8 cellular contexts compared by ENCODE assay signal in genomic region chr5:134464988-134465855, GRCh38. TPM values are rescaled to one million over a fixed set of nuclear protein-coding genes. Genes with fewer than 3 reads are reported as not detected.
A peak's percentile ranks its signal among the peaks of the same experiment; 100 is the strongest.
DNase-seq lines count a peak whose midpoint lies in the region; ATAC-seq and TF ChIP-seq lines count a peak whose summit lies in the region.

No MANE protein-coding gene starts in this region.

- peak overlapping the region; percentile 30 for H3K4me3 ChIP-seq in HL-60 (replicated peaks; ENCODE audit: insufficient read depth, low read length)
- peak overlapping the region; percentile 71 for H3K4me3 ChIP-seq in coronary artery
- H3K4me3 ChIP-seq in brain microvascular endothelial cell (ENCODE audit: low read depth, low read length), result no peak overlapping the region

- ATAC-seq in activated CD4-positive, alpha-beta T cell treated with anti-CD3 and anti-CD28 coated beads for 36 hours, result peak; percentile 25

- POLR2A ChIA-PET in activated CD4-positive, alpha-beta T cell treated with anti-CD3 and anti-CD28 coated beads for 36 hours (lab: Charles Lee), result interaction anchor here (0.8 to 1.4 kb wide), 4 partner anchors 47 to 144 kb away, joined by 3 to 4 read pairs (median 3); no protein-coding TSS in a partner anchor

- TF ChIP-seq CTCF in HL-60 (IDR thresholded peaks at IDR 0.05; ENCODE audit: insufficient read depth, low read length) (no peak), coronary artery (IDR thresholded peaks at IDR 0.05) (no peak), osteocyte (IDR thresholded peaks at IDR 0.05) (no peak), brain microvascular endothelial cell (IDR thresholded peaks at IDR 0.05; ENCODE audit: low read depth, low read length, missing control alignments) (no peak)

- intact Hi-C loops in activated CD4-positive, alpha-beta T cell treated with anti-CD3 and anti-CD28 coated beads for 36 hours (cut with DNase I, micrococcal nuclease), result loop anchor here in 1 of 2 experiments (5.0 kb wide), 1 partner anchor 47 kb away; no protein-coding TSS in a partner anchor

- H3K36me3 ChIP-seq in brain microvascular endothelial cell (replicated peaks), result no peaks in the 10 kb centered on the region

- H3K27me3 Mint-ChIP-seq in activated CD4-positive, alpha-beta T cell treated with anti-CD3 and anti-CD28 coated beads for 36 hours, result no peaks in the 10 kb centered on the region
- H3K27me3 Mint-ChIP-seq in osteocyte (ENCODE audit: unreplicated experiment), result no peaks in the 10 kb centered on the region

- H3K27me3 ChIP-seq in HL-60 (ENCODE audit: insufficient read depth, poor library complexity, severe bottlenecking) (no peaks in the 10 kb centered on the region), brain microvascular endothelial cell (replicated peaks) (no peaks in the 10 kb centered on the region)

- H3K4me1 Mint-ChIP-seq in activated CD4-positive, alpha-beta T cell treated with anti-CD3 and anti-CD28 coated beads for 36 hours, result peaks cover 14% of the 10 kb centered on the region
- peaks cover 27% of the 10 kb centered on the region for H3K4me1 Mint-ChIP-seq in osteocyte (ENCODE audit: unreplicated experiment)

- peak overlapping the region; percentile 86 for H3K27ac ChIP-seq in HL-60 (replicated peaks)
- H3K27ac ChIP-seq in coronary artery, result peak overlapping the region; percentile 76 to 95
- H3K27ac ChIP-seq in brain microvascular endothelial cell, result no peak overlapping the region

- no peaks in the 10 kb centered on the region for H3K36me3 Mint-ChIP-seq in activated CD4-positive, alpha-beta T cell treated with anti-CD3 and anti-CD28 coated beads for 36 hours (ENCODE audit: low read depth)
- no peaks in the 10 kb centered on the region for H3K36me3 Mint-ChIP-seq in osteocyte (ENCODE audit: unreplicated experiment)

- peak overlapping the region; percentile 74 for H3K4me3 Mint-ChIP-seq in activated CD4-positive, alpha-beta T cell treated with anti-CD3 and anti-CD28 coated beads for 36 hours
- H3K4me3 Mint-ChIP-seq in osteocyte (ENCODE audit: unreplicated experiment), result no peak overlapping the region

- no peak for DNase-seq in activated CD4-positive, alpha-beta T cell treated with anti-CD3 and anti-CD28 coated beads for 36 hours
- no peak for DNase-seq in activated CD4-positive, alpha-beta T cell treated with anti-CD3 and anti-CD28 coated beads for 1 hour
- DNase-seq in HL-60 (ENCODE audit: low read depth in 1 of 2, low spot score in 1 of 2) (no peak), coronary artery (ENCODE audit: low spot score) (no peak), osteocyte (ENCODE audit: extremely low spot score, unreplicated experiment) (no peak), Kasumi-1 (lab: John Stamatoyannopoulos, UW) (no peak), NCI-H82 treated with DMSO at 0.1 percent for 48 hours (lab: John Stamatoyannopoulos, UW; ENCODE audit: unreplicated experiment) (no peak), brain microvascular endothelial cell (no peak)

- no peaks in the 10 kb centered on the region for H3K9me3 Mint-ChIP-seq in activated CD4-positive, alpha-beta T cell treated with anti-CD3 and anti-CD28 coated beads for 36 hours (ENCODE audit: low read depth)
- H3K9me3 Mint-ChIP-seq in osteocyte (ENCODE audit: unreplicated experiment), result no peaks in the 10 kb centered on the region

- H3K27ac Mint-ChIP-seq in activated CD4-positive, alpha-beta T cell treated with anti-CD3 and anti-CD28 coated beads for 36 hours, result no peak overlapping the region
- H3K27ac Mint-ChIP-seq in osteocyte (ENCODE audit: unreplicated experiment), result peak overlapping the region; percentile 96

- in situ Hi-C loops in brain microvascular endothelial cell (cut with HindIII; ENCODE audit: low pct_ligation_motif_present, low sequenced_read_pairs), result no loop called here

- CTCF ChIA-PET in activated CD4-positive, alpha-beta T cell treated with anti-CD3 and anti-CD28 coated beads for 36 hours (lab: Charles Lee), result interaction anchor here (0.6 to 1.5 kb wide), 4 partner anchors 28 to 101 kb away, joined by 3 to 8 read pairs (median 4); partner anchors contain the start of gene CDKN2AIPNL

RNA-seq across cellular contexts. Expression of gene CDKN2AIPNL, which starts 53.5 kb away (rescaled TPM):
- total RNA-seq in activated CD4-positive, alpha-beta T cell treated with anti-CD3 and anti-CD28 coated beads for 36 hours, result 10 to 100 TPM; 36.1 to 42.0 TPM
- 19.5 and 21.5 TPM in 2 replicates for total RNA-seq in osteocyte
